In the genomic region with DNA sequence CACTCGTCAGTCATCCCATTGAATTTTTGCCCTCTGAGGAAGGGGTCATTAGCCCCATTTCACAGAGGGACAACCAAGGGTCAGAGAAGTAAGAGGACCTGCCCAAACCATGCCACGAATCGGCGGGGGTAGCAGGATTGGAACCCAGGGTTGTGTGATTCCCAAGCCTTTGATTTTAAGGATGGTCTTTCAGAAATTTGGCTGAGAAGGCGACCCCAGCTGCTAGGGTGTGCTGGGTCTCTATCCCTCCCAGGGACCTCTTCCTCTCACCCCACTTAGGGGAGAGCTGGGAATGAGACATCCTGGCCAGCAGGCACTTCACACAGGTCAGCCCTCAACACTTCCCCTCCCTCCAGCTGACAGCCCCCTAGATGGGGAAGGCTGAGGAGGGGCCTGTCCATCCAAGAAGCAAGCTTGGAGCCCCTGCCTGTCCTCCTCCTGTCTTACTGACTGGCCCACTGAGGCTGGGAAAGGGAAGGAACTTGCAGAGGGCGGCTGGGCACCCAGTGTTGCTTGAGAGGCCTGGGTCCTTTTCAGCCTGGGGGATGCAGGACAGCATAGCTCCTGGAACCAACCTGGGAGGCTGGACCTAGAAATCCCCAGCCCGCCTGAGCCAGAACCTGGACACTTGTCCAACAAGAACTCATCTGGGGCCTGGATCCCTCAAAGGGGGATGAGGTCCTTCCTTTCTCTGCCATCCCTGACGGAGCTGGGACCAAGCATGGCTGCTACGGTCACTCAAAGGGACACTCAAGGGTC, we compare ENCODE assay signal across 10 cellular contexts. TPM values are rescaled to one million over a fixed set of nuclear protein-coding genes. Genes with fewer than 3 reads are reported as not detected.
A peak's percentile ranks its signal among the peaks of the same experiment; 100 is the strongest.
DNase-seq lines count a peak whose midpoint lies in the region; ATAC-seq, FAIRE-seq and TF ChIP-seq lines count a peak whose summit lies in the region.
"Had no signal": no experiment of that assay in that cellular context is flagged by ENCODE, and none has a peak within 500 bp of the region (broad histone marks: within the 10 kb centered on the region; RNA-seq: fewer than 3 reads in every experiment).

No MANE protein-coding gene starts in this region.

- peaks cover 20% of the 10 kb centered on the region for H3K4me1 Mint-ChIP-seq in astrocyte (ENCODE audit: low read depth, unreplicated experiment)

- H3K9me2 ChIP-seq in SK-N-SH: no peaks in the 10 kb centered on the region

- no peak for TF ChIP-seq CTCF in SK-N-SH (IDR thresholded peaks at IDR 0.05)
- TF ChIP-seq CTCF in astrocyte (IDR thresholded peaks at IDR 0.05; ENCODE audit: insufficient read depth, low read depth, low read length): no peak
- TF ChIP-seq CTCF in right lobe of liver (IDR thresholded peaks at IDR 0.05): no peak

- TF ChIP-seq RAD21 in SK-N-SH (IDR thresholded peaks at IDR 0.05; ENCODE audit: low read length): no peak

- no peaks in the 10 kb centered on the region for H3K9me3 Mint-ChIP-seq in astrocyte (ENCODE audit: unreplicated experiment)

- no peak for TF ChIP-seq POLR2A in right lobe of liver (IDR thresholded peaks at IDR 0.05)

- no peak for TF ChIP-seq EP300 in SK-N-SH (IDR thresholded peaks at IDR 0.05; ENCODE audit: borderline replicate concordance in 1 of 2, low read depth in 1 of 2, low read length in 1 of 2)

- H3K79me2 ChIP-seq in SK-N-SH (ENCODE audit: insufficient read depth) (peaks cover 52% of the 10 kb centered on the region), astrocyte (ENCODE audit: insufficient read depth, low read length) (peaks cover 59% of the 10 kb centered on the region)

- H3K27ac ChIP-seq in SK-N-SH (ENCODE audit: low read depth in 2 of 2, low read length in 1 of 2) (no peak overlapping the region), astrocyte (ENCODE audit: low read depth, low read length) (no peak overlapping the region), right lobe of liver (peak overlapping the region in 1 of 3 donors; percentile 29), stomach smooth muscle (ENCODE audit: low read length) (peak overlapping the region; percentile 64)
- H3K27ac ChIP-seq: 22Rv1 had no signal

- no peaks in the 10 kb centered on the region for H3K36me3 Mint-ChIP-seq in astrocyte (ENCODE audit: low read depth, unreplicated experiment)

- H2AFZ ChIP-seq in SK-N-SH (ENCODE audit: low read depth) (no peak overlapping the region), astrocyte (ENCODE audit: low read depth, low read length) (no peak overlapping the region)

- peak overlapping the region; percentile 94 for H3K4me3 Mint-ChIP-seq in astrocyte (ENCODE audit: unreplicated experiment)

- peaks cover 4 to 30% of the 10 kb centered on the region in 2 experiments; a peak in 2 of 4 replicates for H3K4me1 ChIP-seq in SK-N-SH (ENCODE audit: control insufficient read depth in 1 of 2, insufficient read depth in 2 of 2, low read depth in 1 of 2, low read length in 1 of 2)
- H3K4me1 ChIP-seq in astrocyte (ENCODE audit: insufficient read depth, low read length): peaks cover 39% of the 10 kb centered on the region
- H3K4me1 ChIP-seq in right lobe of liver: peaks cover 0 to 4% (median 0%) of the 10 kb centered on the region in 4 donors
- H3K4me1 ChIP-seq in stomach smooth muscle (ENCODE audit: control insufficient read depth, insufficient read depth, low read length): peaks cover 68% of the 10 kb centered on the region

- no peaks in the 10 kb centered on the region for H3K36me3 ChIP-seq in SK-N-SH (replicated peaks in 1 of 2; ENCODE audit: control insufficient read depth in 1 of 2, insufficient read depth in 2 of 2, low read length in 1 of 2)
- H3K36me3 ChIP-seq in astrocyte (ENCODE audit: insufficient read depth, low read length): no peaks in the 10 kb centered on the region
- no peaks in the 10 kb centered on the region for H3K36me3 ChIP-seq in right lobe of liver
- no peaks in the 10 kb centered on the region for H3K36me3 ChIP-seq in stomach smooth muscle (ENCODE audit: control insufficient read depth in 2 of 2, insufficient read depth in 2 of 2, low read length in 2 of 2)

- FAIRE-seq in astrocyte (lab: Jason Lieb, UNC): no peak

- H3K9me3 ChIP-seq in SK-N-SH (no peaks in the 10 kb centered on the region), astrocyte (ENCODE audit: insufficient read depth, low read depth, low read length) (no peaks in the 10 kb centered on the region), right lobe of liver (no peaks in the 10 kb centered on the region), stomach smooth muscle (ENCODE audit: control insufficient read depth in 2 of 2, low read length in 2 of 2) (no peaks in the 10 kb centered on the region)

- H3K27ac Mint-ChIP-seq in astrocyte (ENCODE audit: unreplicated experiment): no peak overlapping the region

- H3K4me3 ChIP-seq in SK-N-SH (ENCODE audit: low read depth in 2 of 2, low read length in 1 of 2) (peak overlapping the region in 1 of 2 experiments; percentile 75; a peak in 3 of 4 replicates), astrocyte (ENCODE audit: insufficient read depth, low read depth, low read length) (no peak overlapping the region), right lobe of liver (peak overlapping the region in 2 of 3 donors; percentile 33 to 42), stomach smooth muscle (ENCODE audit: low read length in 2 of 2) (peak overlapping the region; percentile 69 to 86)

- peak overlapping the region; percentile 91 for H3K4me2 ChIP-seq in SK-N-SH
- peak overlapping the region; percentile 93 for H3K4me2 ChIP-seq in astrocyte (ENCODE audit: low read length)

- peaks cover 57% of the 10 kb centered on the region for H4K20me1 ChIP-seq in SK-N-SH (ENCODE audit: insufficient read depth)
- peaks cover 48% of the 10 kb centered on the region for H4K20me1 ChIP-seq in astrocyte (ENCODE audit: insufficient read depth, low read length)

- no peak for ATAC-seq in SK-N-SH treated with all-trans-retinoic acid at 6 μM for 48 hours
- no peak for ATAC-seq in right lobe of liver
- ATAC-seq in HG03280 (IDR thresholded peaks at IDR 0.05; ENCODE audit: unreplicated experiment): no peak

- no peaks in the 10 kb centered on the region for H3F3A ChIP-seq in SK-N-SH (replicated peaks; ENCODE audit: insufficient read depth)

- DNase-seq in SK-N-SH (no peak), astrocyte (ENCODE audit: low read depth) (no peak), right lobe of liver (no peak), GM19238 (ENCODE audit: insufficient read length, low spot score) (no peak)
- DNase-seq in activated effector memory CD4-positive, alpha-beta T cell treated with anti-CD3 and anti-CD28 coated beads, Interleukin-2, amount 50 U/mL, for 16 hours: no peak
- DNase-seq: SHP77 treated with DMSO at 0.1 percent for 48 hours had no signal

- CTCF ChIA-PET in SK-N-SH (lab: Yijun Ruan, JAX): interaction anchor here (0.8 to 47.0 kb wide), 9 partner anchors 13 to 188 kb away, joined by 3 to 1422 read pairs (median 5); a partner anchor contains a TSS

- H3K27me3 ChIP-seq in SK-N-SH (ENCODE audit: insufficient read depth) (no peaks in the 10 kb centered on the region), astrocyte (ENCODE audit: insufficient read depth, low read length) (no peaks in the 10 kb centered on the region), right lobe of liver (no peaks in the 10 kb centered on the region), stomach smooth muscle (ENCODE audit: control insufficient read depth in 1 of 2, insufficient read depth in 2 of 2, low read length in 2 of 2) (no peaks in the 10 kb centered on the region)

- POLR2A ChIA-PET in SK-N-SH (lab: Yijun Ruan, JAX): interaction anchor here (1.0 kb wide), 1 partner anchor 106 kb away, joined by 3 read pairs; no protein-coding TSS in a partner anchor

- H3K9ac ChIP-seq in SK-N-SH (no peak overlapping the region), astrocyte (ENCODE audit: low read length) (no peak overlapping the region), stomach smooth muscle (ENCODE audit: low read length in 2 of 2) (peak overlapping the region; percentile 77 to 79)

- intact Hi-C loops in right lobe of liver (cut with DNase I): no loop called here

- 99% methylated on average over 6 of the region's 9 CpGs for WGBS in SK-N-SH (ENCODE audit: low lambda C conversion rate)
- WGBS in right lobe of liver (ENCODE audit: insufficient coverage, low coverage, low lambda C conversion rate, missing lambda C conversion rate): 71% methylated on average over 2 of the region's 9 CpGs

- H3K27me3 Mint-ChIP-seq in astrocyte (ENCODE audit: low read depth, unreplicated experiment): peaks cover 2% of the 10 kb centered on the region

TF ChIP-seq in SK-N-SH, 30 proteins besides CTCF, POLR2A, EP300 and RAD21 (continues in another document):
- TF ChIP-seq CHD2 (IDR thresholded peaks at IDR 0.05; ENCODE audit: low read length, partially characterized antibody): no peak
- TF ChIP-seq YY1 (IDR thresholded peaks at IDR 0.05; ENCODE audit: low read depth): no peak
- no peak for TF ChIP-seq TAF1 (IDR thresholded peaks at IDR 0.05; ENCODE audit: borderline replicate concordance, low read depth, low read length)
- TF ChIP-seq GATA2 (CRISPR knock-in tag; IDR thresholded peaks at IDR 0.05): no peak
- no peak for TF ChIP-seq RCOR1 (IDR thresholded peaks at IDR 0.05; ENCODE audit: low read length)
- TF ChIP-seq FOXJ3 (CRISPR knock-in tag; IDR thresholded peaks at IDR 0.05): no peak
- TF ChIP-seq SIN3A (IDR thresholded peaks at IDR 0.05; ENCODE audit: borderline replicate concordance, low read depth, low read length): no peak
- no peak for TF ChIP-seq MEF2A (IDR thresholded peaks at IDR 0.05; ENCODE audit: borderline replicate concordance, low read depth)
- no peak for TF ChIP-seq FOSL2 (IDR thresholded peaks at IDR 0.05; ENCODE audit: borderline replicate concordance, low read depth)

TF ChIP-seq in SK-N-SH treated with all-trans-retinoic acid at 6 μM for 48 hours, 23 proteins besides CTCF, POLR2A, EP300 and RAD21 (continues in another document):
- TF ChIP-seq SNAI2 (CRISPR knock-in tag; IDR thresholded peaks at IDR 0.05): no peak
- TF ChIP-seq PPARA (CRISPR knock-in tag; IDR thresholded peaks at IDR 0.05; ENCODE audit: borderline replicate concordance): no peak
- no peak for TF ChIP-seq CSDC2 (CRISPR knock-in tag; IDR thresholded peaks at IDR 0.05)
- no peak for TF ChIP-seq ARNTL (CRISPR knock-in tag; IDR thresholded peaks at IDR 0.05; ENCODE audit: borderline replicate concordance, low read depth)

RNA-seq across cellular contexts. Expression of a gene that starts 1.7 kb away (rescaled TPM):
- 16.2 and 18.8 TPM in 2 replicates for polyA plus RNA-seq in SK-N-SH (2012; rRNA removed)
- polyA plus RNA-seq in SK-N-SH (2012; cell fraction: cytosol; rRNA removed): 14.0 and 19.2 TPM in 2 replicates
- 17.4 and 19.3 TPM in 2 replicates for polyA plus RNA-seq in SK-N-SH (2012; cell fraction: nucleus; rRNA removed)
- 113 and 135 TPM in 2 replicates for total RNA-seq in astrocyte
- total RNA-seq in right lobe of liver: 10 to 100 TPM; 13.8 to 45.7 (median 16.2) TPM

Comparison
In these comparisons a context has a peak if more than half of its experiments do, and no peak if none do; other contexts are left out.
1. H3K9ac ChIP-seq: peak in stomach smooth muscle (2 of 2); none in SK-N-SH (single experiment) and astrocyte (single experiment).